ENCODE assay signal across 12 cellular contexts in the genomic region with DNA sequence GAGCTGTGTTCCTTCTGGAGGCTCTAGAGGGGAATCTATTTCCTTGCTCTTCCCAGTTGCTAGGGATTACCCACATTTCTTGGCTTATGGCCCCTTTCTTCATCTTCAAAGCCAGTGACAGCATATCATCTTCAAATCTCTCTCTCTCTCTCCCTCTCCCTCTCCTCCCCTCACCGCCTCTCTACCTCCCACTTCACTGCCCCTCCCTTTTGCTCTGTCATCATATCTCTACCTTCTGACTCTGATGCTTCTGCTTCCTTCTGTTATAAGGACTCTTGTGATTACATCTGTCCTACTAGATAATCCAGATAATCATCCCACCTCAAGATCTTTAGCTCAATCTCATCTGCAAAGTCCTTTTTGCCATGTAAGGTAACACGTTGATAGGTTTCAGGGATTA.
DNase-seq lines count a peak whose midpoint lies in the region; ATAC-seq and TF ChIP-seq lines count a peak whose summit lies in the region.
"Had no signal": no experiment of that assay in that cellular context is flagged by ENCODE, and none has a peak within 500 bp of the region (broad histone marks: within the 10 kb centered on the region; RNA-seq: fewer than 3 reads in every experiment).

No MANE protein-coding gene starts in this region.

- H3K27me3 Mint-ChIP-seq in activated T-cell treated with anti-CD3 and anti-CD28 coated beads, Interleukin-2, amount 50 U/mL, for 72 hours (ENCODE audit: low read depth) = peaks cover 60% of the 10 kb centered on the region
- peaks cover 0 to 2% (median 0%) of the 10 kb centered on the region in 5 donors for H3K27me3 Mint-ChIP-seq in naive thymus-derived CD4-positive, alpha-beta T cell

- H3K27ac ChIP-seq in HEK293 (ENCODE audit: extremely low read depth, low read depth, low read length) (no peak overlapping the region), SK-N-MC (peak overlapping the region; percentile 97)
- no peak overlapping the region for H3K27ac ChIP-seq in naive thymus-derived CD4-positive, alpha-beta T cell (ENCODE audit: low read depth, low read length)

- CTCF ChIA-PET in HEK293 (lab: Yijun Ruan, JAX) = interaction anchor here (0.9 kb wide), 1 partner anchor 23 kb away, joined by 4 read pairs; no protein-coding TSS in a partner anchor
- CTCF ChIA-PET in naive thymus-derived CD4-positive, alpha-beta T cell (lab: Charles Lee) = interaction anchor here (0.7 kb wide), 1 partner anchor 99 kb away, joined by 3 read pairs; no protein-coding TSS in a partner anchor

- no peaks in the 10 kb centered on the region for H3K36me3 Mint-ChIP-seq in activated T-cell treated with anti-CD3 and anti-CD28 coated beads, Interleukin-2, amount 50 U/mL, for 72 hours (ENCODE audit: insufficient read depth in 2 of 2)
- H3K36me3 Mint-ChIP-seq in naive thymus-derived CD4-positive, alpha-beta T cell = peaks cover 0 to 4% (median 0%) of the 10 kb centered on the region in 5 donors

- H3K4me3 ChIP-seq in HEK293 (ENCODE audit: low read depth, low read length) (no peak overlapping the region), SK-N-MC (no peak overlapping the region)
- H3K4me3 ChIP-seq in naive thymus-derived CD4-positive, alpha-beta T cell (ENCODE audit: low read length) = no peak overlapping the region

- H3K4me3 Mint-ChIP-seq in activated T-cell treated with anti-CD3 and anti-CD28 coated beads, Interleukin-2, amount 50 U/mL, for 72 hours = peak overlapping the region; percentile 51 to 71
- peak overlapping the region in 4 of 10 donors; percentile 42 to 60 (median 56) for H3K4me3 Mint-ChIP-seq in naive thymus-derived CD4-positive, alpha-beta T cell

- H3K36me3 ChIP-seq in HEK293 (ENCODE audit: control insufficient read depth in 2 of 2, insufficient read depth in 1 of 2, low read length in 2 of 2) (no peaks in the 10 kb centered on the region), SK-N-MC (ENCODE audit: insufficient read depth, low read length) (no peaks in the 10 kb centered on the region)
- H3K36me3 ChIP-seq in naive thymus-derived CD4-positive, alpha-beta T cell (ENCODE audit: control insufficient read depth in 2 of 3, insufficient read depth in 3 of 3, low read length in 3 of 3) = no peaks in the 10 kb centered on the region

- DNase-seq in activated T-cell treated with anti-CD3 and anti-CD28 coated beads, Interleukin-2, amount 50 U/mL, for 72 hours = no peak
- DNase-seq in activated T-cell treated with anti-CD3 and anti-CD28 coated beads, Interleukin-2, amount 50 U/mL, for 48 hours = no peak
- no peak for DNase-seq in SK-N-MC (ENCODE audit: low read depth, low spot score)
- DNase-seq in naive thymus-derived CD4-positive, alpha-beta T cell = no peak
- no peak for DNase-seq in AG20443 (ENCODE audit: low spot score)
- DNase-seq in midbrain (lab: John Stamatoyannopoulos, UW) = no peak
- no peak for DNase-seq in left colon
- DNase-seq: activated CD8-positive, alpha-beta memory T cell treated with anti-CD3 and anti-CD28 coated beads for 24 hours; DMS53; kidney; NCI-H2171 had no signal

- H3K9me3 ChIP-seq in HEK293 (ENCODE audit: control insufficient read depth, insufficient read depth, low read depth, low read length) (no peaks in the 10 kb centered on the region), SK-N-MC (ENCODE audit: low read depth, low read length) (no peaks in the 10 kb centered on the region)
- H3K9me3 ChIP-seq in naive thymus-derived CD4-positive, alpha-beta T cell (ENCODE audit: control insufficient read depth in 2 of 3, low read length in 3 of 3) = no peaks in the 10 kb centered on the region

- ATAC-seq in activated T-cell treated with anti-CD3 and anti-CD28 coated beads, Interleukin-2, amount 50 U/mL, for 72 hours (replicated peaks in 1 of 2) = peak; percentile 43 to 50
- ATAC-seq in naive thymus-derived CD4-positive, alpha-beta T cell = peak; percentile 57
- no peak for ATAC-seq in left colon

- H3K27me3 ChIP-seq in naive thymus-derived CD4-positive, alpha-beta T cell (ENCODE audit: control insufficient read depth in 2 of 2, insufficient read depth in 2 of 2, low read length in 2 of 2) = no peaks in the 10 kb centered on the region

- no peak overlapping the region for H3K9ac ChIP-seq in SK-N-MC (ENCODE audit: insufficient read length)

- H3K27ac Mint-ChIP-seq in activated T-cell treated with anti-CD3 and anti-CD28 coated beads, Interleukin-2, amount 50 U/mL, for 72 hours = peak overlapping the region; percentile 82
- H3K27ac Mint-ChIP-seq in naive thymus-derived CD4-positive, alpha-beta T cell = peak overlapping the region in 3 of 9 donors; percentile 14 to 66 (median 34)

- no peaks in the 10 kb centered on the region for H3K4me1 ChIP-seq in HEK293 (ENCODE audit: control insufficient read depth, insufficient read depth, low read length)
- H3K4me1 ChIP-seq in naive thymus-derived CD4-positive, alpha-beta T cell (ENCODE audit: control insufficient read depth in 2 of 2, insufficient read depth in 2 of 2, low read length in 2 of 2) = peaks cover 0 to 7% of the 10 kb centered on the region in 2 donors

- H3K4me1 Mint-ChIP-seq in activated T-cell treated with anti-CD3 and anti-CD28 coated beads, Interleukin-2, amount 50 U/mL, for 72 hours (ENCODE audit: low read depth) = peaks cover 46% of the 10 kb centered on the region
- peaks cover 8 to 47% (median 35%) of the 10 kb centered on the region in 7 donors for H3K4me1 Mint-ChIP-seq in naive thymus-derived CD4-positive, alpha-beta T cell

- H3K9me3 Mint-ChIP-seq in activated T-cell treated with anti-CD3 and anti-CD28 coated beads, Interleukin-2, amount 50 U/mL, for 72 hours = no peaks in the 10 kb centered on the region
- H3K9me3 Mint-ChIP-seq in naive thymus-derived CD4-positive, alpha-beta T cell = peaks cover 0 to 3% (median 0%) of the 10 kb centered on the region in 11 donors

- intact Hi-C loops in naive thymus-derived CD4-positive, alpha-beta T cell (cut with micrococcal nuclease) = no loop called here
- intact Hi-C loops in left colon (cut with DNase I, micrococcal nuclease) = no loop called here

- TF ChIP-seq CTCF in HEK293 (tag by site-specific recombination; IDR thresholded peaks at IDR 0.05) = no peak

- POLR2A ChIA-PET in HEK293 (lab: Yijun Ruan, JAX) = no interaction called here
- POLR2A ChIA-PET in naive thymus-derived CD4-positive, alpha-beta T cell (lab: Charles Lee) = no interaction called here

TF ChIP-seq in HEK293, 187 proteins besides CTCF, POLR2A, EP300 and RAD21:
- no peak for TF ChIP-seq OSR2 (tag by site-specific recombination; IDR thresholded peaks at IDR 0.05)
- TF ChIP-seq, protein P1, sequence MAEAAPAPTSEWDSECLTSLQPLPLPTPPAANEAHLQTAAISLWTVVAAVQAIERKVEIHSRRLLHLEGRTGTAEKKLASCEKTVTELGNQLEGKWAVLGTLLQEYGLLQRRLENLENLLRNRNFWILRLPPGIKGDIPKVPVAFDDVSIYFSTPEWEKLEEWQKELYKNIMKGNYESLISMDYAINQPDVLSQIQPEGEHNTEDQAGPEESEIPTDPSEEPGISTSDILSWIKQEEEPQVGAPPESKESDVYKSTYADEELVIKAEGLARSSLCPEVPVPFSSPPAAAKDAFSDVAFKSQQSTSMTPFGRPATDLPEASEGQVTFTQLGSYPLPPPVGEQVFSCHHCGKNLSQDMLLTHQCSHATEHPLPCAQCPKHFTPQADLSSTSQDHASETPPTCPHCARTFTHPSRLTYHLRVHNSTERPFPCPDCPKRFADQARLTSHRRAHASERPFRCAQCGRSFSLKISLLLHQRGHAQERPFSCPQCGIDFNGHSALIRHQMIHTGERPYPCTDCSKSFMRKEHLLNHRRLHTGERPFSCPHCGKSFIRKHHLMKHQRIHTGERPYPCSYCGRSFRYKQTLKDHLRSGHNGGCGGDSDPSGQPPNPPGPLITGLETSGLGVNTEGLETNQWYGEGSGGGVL (tag by site-specific recombination; IDR thresholded peaks at IDR 0.05) = 0 out of 2 replicates have a peak, but pooled peaks have one; percentile 21
- TF ChIP-seq ZNF529 (tag by site-specific recombination; IDR thresholded peaks at IDR 0.05; ENCODE audit: insufficient replicate concordance) = no peak
- peak; percentile 50; the same call in 1 of the 2 replicates for TF ChIP-seq EGR2 (tag by site-specific recombination; IDR thresholded peaks at IDR 0.05; ENCODE audit: low read depth)
- no peak for TF ChIP-seq SP2 (tag by site-specific recombination; IDR thresholded peaks at IDR 0.05)
- TF ChIP-seq, protein P2, sequence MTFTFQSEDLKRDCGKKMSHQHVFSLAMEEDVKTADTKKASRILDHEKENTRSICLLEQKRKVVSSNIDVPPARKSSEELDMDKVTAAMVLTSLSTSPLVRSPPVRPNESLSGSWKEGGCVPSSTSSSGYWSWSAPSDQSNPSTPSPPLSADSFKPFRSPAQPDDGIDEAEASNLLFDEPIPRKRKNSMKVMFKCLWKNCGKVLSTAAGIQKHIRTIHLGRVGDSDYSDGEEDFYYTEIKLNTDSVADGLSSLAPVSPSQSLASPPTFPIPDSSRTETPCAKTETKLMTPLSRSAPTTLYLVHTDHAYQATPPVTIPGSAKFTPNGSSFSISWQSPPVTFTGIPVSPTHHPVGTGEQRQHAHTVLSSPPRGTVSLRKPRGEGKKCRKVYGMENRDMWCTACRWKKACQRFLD (tag by site-specific recombination; IDR thresholded peaks at IDR 0.05) = no peak
- TF ChIP-seq, protein P3, sequence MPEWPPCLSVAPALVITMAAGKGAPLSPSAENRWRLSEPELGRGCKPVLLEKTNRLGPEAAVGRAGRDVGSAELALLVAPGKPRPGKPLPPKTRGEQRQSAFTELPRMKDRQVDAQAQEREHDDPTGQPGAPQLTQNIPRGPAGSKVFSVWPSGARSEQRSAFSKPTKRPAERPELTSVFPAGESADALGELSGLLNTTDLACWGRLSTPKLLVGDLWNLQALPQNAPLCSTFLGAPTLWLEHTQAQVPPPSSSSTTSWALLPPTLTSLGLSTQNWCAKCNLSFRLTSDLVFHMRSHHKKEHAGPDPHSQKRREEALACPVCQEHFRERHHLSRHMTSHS (tag by site-specific recombination; IDR thresholded peaks at IDR 0.05) = no peak
